19 cellular contexts compared by ENCODE assay signal in genomic region chr14:80805136-80805535, GRCh38.
A peak's percentile ranks its signal among the peaks of the same experiment; 100 is the strongest.
DNase-seq lines count a peak whose midpoint lies in the region; ATAC-seq and TF ChIP-seq lines count a peak whose summit lies in the region.
"Had no signal": no experiment of that assay in that cellular context is flagged by ENCODE, and none has a peak within 500 bp of the region (broad histone marks: within the 10 kb centered on the region; RNA-seq: fewer than 3 reads in every experiment).

No MANE protein-coding gene starts in this region.

- intact Hi-C loops in left colon (cut with DNase I, micrococcal nuclease): no loop called here

- TF ChIP-seq CTCF in epithelial cell of esophagus (IDR thresholded peaks at IDR 0.05; ENCODE audit: insufficient read depth, low read depth, low read length, missing control alignments): no peak

- no peak for ATAC-seq in left colon
- ATAC-seq: GM12878, K562 had no signal

- no peak overlapping the region for H3K4me3 ChIP-seq in epithelial cell of esophagus (ENCODE audit: low read length)
- H3K4me3 ChIP-seq: BLaER1, GM12878, K562, Peyer's patch had no signal

- DNase-seq in AG20443 (ENCODE audit: low spot score): peak; percentile 25
- DNase-seq in M059J (ENCODE audit: low read depth): peak; percentile 15
- peak; percentile 7 for DNase-seq in epithelial cell of esophagus (ENCODE audit: low read depth)
- peak; percentile 12 for DNase-seq in iris pigment epithelial cell (ENCODE audit: low read depth)
- DNase-seq in A172 (ENCODE audit: low spot score): no peak
- DNase-seq in DMS114 treated with DMSO at 0.1 percent for 48 hours (lab: John Stamatoyannopoulos, UW; ENCODE audit: unreplicated experiment): no peak
- no peak for DNase-seq in left colon
- no peak for DNase-seq in NCI-H510A (lab: John Stamatoyannopoulos, UW)
- DNase-seq: ACHN; CD8-positive, alpha-beta memory T cell; GOT3; NCI-H1048; NCI-H446; NCI-H748 treated with DMSO at 0.1 percent for 48 hours; Peyer's patch; SHP77 had no signal

Comparison
In these comparisons a context has a peak if more than half of its experiments do, and no peak if none do; other contexts are left out.
1. DNase-seq: peak in AG20443 (single experiment), M059J (single experiment), epithelial cell of esophagus (single experiment) and iris pigment epithelial cell (single experiment); none in A172 (single experiment), DMS114 treated with DMSO at 0.1 percent for 48 hours (single experiment), left colon (0 of 2) and NCI-H510A (single experiment).